In the genomic region with DNA sequence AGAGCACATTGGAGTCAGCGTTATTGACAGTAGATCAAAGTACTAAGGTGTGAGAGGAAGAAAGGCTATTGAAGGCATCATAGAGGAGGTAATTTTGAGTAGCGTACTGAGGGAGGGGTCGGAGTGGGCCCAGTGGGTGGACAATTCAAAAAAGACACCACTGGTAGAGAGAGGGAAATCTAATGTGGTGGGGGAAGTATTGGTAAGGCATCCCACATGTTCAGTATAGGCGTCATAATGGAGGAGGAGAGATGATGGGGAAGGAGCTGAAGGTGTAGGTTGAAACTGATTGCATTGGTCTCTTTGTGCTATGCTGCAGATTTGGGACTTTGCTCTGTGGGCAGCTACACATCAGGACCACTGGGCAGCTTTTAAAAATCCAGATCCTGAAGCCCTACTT, we compare ENCODE assay signal across 11 cellular contexts. TPM values are rescaled to one million over a fixed set of nuclear protein-coding genes. Genes with fewer than 3 reads are reported as not detected.
"Had no signal": no experiment of that assay in that cellular context is flagged by ENCODE, and none has a peak within 500 bp of the region (broad histone marks: within the 10 kb centered on the region; RNA-seq: fewer than 3 reads in every experiment).

No MANE protein-coding gene starts in this region.

- H3K4me2 ChIP-seq: KMS-11 had no signal

- FAIRE-seq: HepG2, HTR-8/SVneo, K562 had no signal

- ATAC-seq: HepG2, K562 had no signal

- H3K27ac ChIP-seq: HL-60, KMS-11 had no signal

- H3K4me3 ChIP-seq: K562 had no signal

- DNase-seq: IMR-90, KBM-7, KG1 had no signal

- H3K4me3 Mint-ChIP-seq: IgD-negative memory B cell had no signal

- H3K4me1 Mint-ChIP-seq: IgD-negative memory B cell had no signal

- H3K27ac Mint-ChIP-seq: IgD-negative memory B cell had no signal

RNA-seq across cellular contexts. Expression of gene KRT77, which starts 23.7 kb away (rescaled TPM):
- total RNA-seq: HepG2, HT-29, HT1080, IMR-90, K562 had no signal
- polyA plus RNA-seq: HepG2, IgD-negative memory B cell, IMR-90, K562 had no signal

RNA-seq across cellular contexts. Expression of gene KRT1, which starts 46.8 kb away (rescaled TPM):
- total RNA-seq: HepG2, HT-29, HT1080, IMR-90 had no signal
- polyA plus RNA-seq: HepG2, IMR-90, K562 had no signal

RNA-seq across cellular contexts. Expression of gene KRT76, which starts 50.1 kb away (rescaled TPM):
- total RNA-seq: HepG2, HT-29, HT1080, IMR-90, K562 had no signal
- polyA plus RNA-seq: HepG2, IgD-negative memory B cell, IMR-90, K562 had no signal
